8 cellular contexts compared by ENCODE assay signal in genomic region chr2:127885780-127886592, GRCh38. TPM values are rescaled to one million over a fixed set of nuclear protein-coding genes. Genes with fewer than 3 reads are reported as not detected.
DNase-seq lines count a peak whose midpoint lies in the region; ATAC-seq and TF ChIP-seq lines count a peak whose summit lies in the region.
"Not testable (repeated sequence)": the region's sequence is repeated elsewhere in the genome, so short reads cannot be mapped to it uniquely, and the experiment has no call there.

TSS of gene AMMECR1L (minus strand) at chr2:127885956. CDS start at chr2:127874234, 11,722 bp downstream.

- H3K36me3 Mint-ChIP-seq in GM23338 (ENCODE audit: low read depth), result peaks cover 36% of the 10 kb centered on the region
- H3K36me3 Mint-ChIP-seq in natural killer cell, result not testable (repeated sequence)
- peaks cover 38% of the 10 kb centered on the region for H3K36me3 Mint-ChIP-seq in stimulated activated effector memory CD8-positive, alpha-beta T cell treated with anti-CD3 and anti-CD28 coated beads, Interleukin-12 subunit alpha, Interleukin-12 subunit beta, amount 100 ng/mL, for 72 hours

- H3K27ac Mint-ChIP-seq in GM23338 (peak within 1 kb of the TSS; percentile 72; the same call in 1 of the 2 replicates), natural killer cell (peak within 1 kb of the TSS; percentile 89 to 90)
- H3K27ac Mint-ChIP-seq in stimulated activated effector memory CD8-positive, alpha-beta T cell treated with anti-CD3 and anti-CD28 coated beads, Interleukin-12 subunit alpha, Interleukin-12 subunit beta, amount 100 ng/mL, for 72 hours, result peak within 1 kb of the TSS; percentile 96

- POLR2A ChIA-PET in SK-N-SH (lab: Yijun Ruan, JAX), result not testable (repeated sequence)

- TF ChIP-seq EP300 in SK-N-SH (IDR thresholded peaks at IDR 0.05; ENCODE audit: borderline replicate concordance in 1 of 2, low read depth in 1 of 2, low read length in 1 of 2), result not testable (repeated sequence)

- H3K79me2 ChIP-seq in GM23338 (replicated peaks; ENCODE audit: insufficient read depth) (peaks cover 56% of the 10 kb centered on the region), SK-N-SH (ENCODE audit: insufficient read depth) (peaks cover 58% of the 10 kb centered on the region)

- H3K4me1 Mint-ChIP-seq in GM23338, result peaks cover 25% of the 10 kb centered on the region
- peaks cover 24 to 27% of the 10 kb centered on the region in 2 donors for H3K4me1 Mint-ChIP-seq in natural killer cell
- peaks cover 25% of the 10 kb centered on the region for H3K4me1 Mint-ChIP-seq in stimulated activated effector memory CD8-positive, alpha-beta T cell treated with anti-CD3 and anti-CD28 coated beads, Interleukin-12 subunit alpha, Interleukin-12 subunit beta, amount 100 ng/mL, for 72 hours

- peaks cover 11% of the 10 kb centered on the region; the same call in 1 of the 2 replicates for H3F3A ChIP-seq in GM23338 (replicated peaks; ENCODE audit: low read depth)
- H3F3A ChIP-seq in SK-N-SH (replicated peaks; ENCODE audit: insufficient read depth), result not testable (repeated sequence)

- not testable (repeated sequence) for H3K9me3 ChIP-seq in KOPT-K1 (ENCODE audit: insufficient read depth, low read length, poor library complexity, severe bottlenecking); SK-N-SH

- H4K20me1 ChIP-seq in GM23338 (replicated peaks; ENCODE audit: insufficient read depth) (peaks cover 21% of the 10 kb centered on the region), SK-N-SH (ENCODE audit: insufficient read depth) (peaks cover 38% of the 10 kb centered on the region)

- H3K27ac ChIP-seq in GM23338 (ENCODE audit: low read depth) (peak within 1 kb of the TSS; percentile 79; the same call in 1 of the 2 replicates), KOPT-K1 (ENCODE audit: low read depth, low read length, poor library complexity, severe bottlenecking) (peak within 1 kb of the TSS; percentile 62), SK-N-SH (ENCODE audit: low read depth in 2 of 2, low read length in 1 of 2) (peak within 1 kb of the TSS; percentile 79 to 82)

- TF ChIP-seq RAD21 in SK-N-SH (IDR thresholded peaks at IDR 0.05; ENCODE audit: low read length), result not testable (repeated sequence)

- not testable (repeated sequence) for H3K9me2 ChIP-seq in GM23338 (ENCODE audit: insufficient read depth); SK-N-SH

- TF ChIP-seq CTCF in GM23338 (conservative IDR thresholded peaks at IDR 0.05; ENCODE audit: low read depth in 2 of 2); SK-N-SH (IDR thresholded peaks at IDR 0.05); natural killer cell (IDR thresholded peaks at IDR 0.05): not testable (repeated sequence)

- peak within 1 kb of the TSS; percentile 92 for H3K4me2 ChIP-seq in GM23338
- peak within 1 kb of the TSS; percentile 81 for H3K4me2 ChIP-seq in SK-N-SH

- ATAC-seq in GM23338 (peak; percentile 88), natural killer cell (peak; percentile 83 to 93 (median 88))
- peak; percentile 95 for ATAC-seq in stimulated activated effector memory CD8-positive, alpha-beta T cell treated with anti-CD3 and anti-CD28 coated beads, Interleukin-12 subunit alpha, Interleukin-12 subunit beta, amount 100 ng/mL, for 72 hours

- H3K9me3 Mint-ChIP-seq in GM23338; natural killer cell; stimulated activated effector memory CD8-positive, alpha-beta T cell treated with anti-CD3 and anti-CD28 coated beads, Interleukin-12 subunit alpha, Interleukin-12 subunit beta, amount 100 ng/mL, for 72 hours: not testable (repeated sequence)

- intact Hi-C loops in natural killer cell (cut with micrococcal nuclease), result not testable (repeated sequence)

- not testable (repeated sequence) for H3K27me3 ChIP-seq in GM23338 (ENCODE audit: insufficient read depth); SK-N-SH (ENCODE audit: insufficient read depth)

- H3K4me3 ChIP-seq in GM23338, result peak within 1 kb of the TSS; percentile 72
- peak within 1 kb of the TSS; percentile 50 to 72 for H3K4me3 ChIP-seq in SK-N-SH (ENCODE audit: low read depth in 2 of 2, low read length in 1 of 2)

- CTCF ChIA-PET in SK-N-SH (lab: Yijun Ruan, JAX), result not testable (repeated sequence)

- DNase-seq in Daoy (ENCODE audit: low read depth) (peak; percentile 71), GM23338 (ENCODE audit: low spot score) (peak; percentile 75), SK-N-SH (peak; percentile 79), fibroblast of the conjunctiva (ENCODE audit: low read depth) (peak; percentile 23), natural killer cell (peak; percentile 79)
- peak; percentile 54 for DNase-seq in activated gamma-delta T cell treated with anti-CD3 and anti-CD28 coated beads, Interleukin-2, amount 50 U/mL, for 16 hours (ENCODE audit: low read depth)
- DNase-seq in stimulated activated effector memory CD8-positive, alpha-beta T cell treated with anti-CD3 and anti-CD28 coated beads, Interleukin-12 subunit alpha, Interleukin-12 subunit beta, amount 100 ng/mL, for 72 hours (ENCODE audit: low spot score in 2 of 2), result peak; percentile 68 to 88

- peaks cover 24% of the 10 kb centered on the region for H3K4me1 ChIP-seq in GM23338 (ENCODE audit: insufficient read depth)
- H3K4me1 ChIP-seq in SK-N-SH (ENCODE audit: control insufficient read depth in 1 of 2, insufficient read depth in 2 of 2, low read depth in 1 of 2, low read length in 1 of 2), result peaks cover 10 to 22% of the 10 kb centered on the region in 2 experiments; a peak in 2 of 4 replicates

- H3K36me3 ChIP-seq in GM23338 (ENCODE audit: insufficient read depth), result peaks cover 11% of the 10 kb centered on the region
- peaks cover 32% of the 10 kb centered on the region for H3K36me3 ChIP-seq in KOPT-K1 (ENCODE audit: insufficient read depth, low read length)
- peaks cover 21 to 22% of the 10 kb centered on the region in 2 experiments for H3K36me3 ChIP-seq in SK-N-SH (replicated peaks in 1 of 2; ENCODE audit: control insufficient read depth in 1 of 2, insufficient read depth in 2 of 2, low read length in 1 of 2)

- no CpG with 5 or more reads among the region's 85 CpGs for WGBS in SK-N-SH (ENCODE audit: low lambda C conversion rate)

- H3K27me3 Mint-ChIP-seq in GM23338 (ENCODE audit: insufficient read depth, low read depth, poor library complexity); natural killer cell (ENCODE audit: low read depth in 2 of 2): not testable (repeated sequence)

- not testable (repeated sequence) for H2AFZ ChIP-seq in GM23338
- H2AFZ ChIP-seq in SK-N-SH (ENCODE audit: low read depth), result peak within 1 kb of the TSS; percentile 24; the same call in 1 of the 2 replicates

- peak within 1 kb of the TSS; percentile 94 for H3K4me3 Mint-ChIP-seq in GM23338
- peak within 1 kb of the TSS; percentile 94 for H3K4me3 Mint-ChIP-seq in natural killer cell
- H3K4me3 Mint-ChIP-seq in stimulated activated effector memory CD8-positive, alpha-beta T cell treated with anti-CD3 and anti-CD28 coated beads, Interleukin-12 subunit alpha, Interleukin-12 subunit beta, amount 100 ng/mL, for 72 hours, result peak within 1 kb of the TSS; percentile 96

- peak within 1 kb of the TSS; percentile 81 for H3K9ac ChIP-seq in SK-N-SH

TF ChIP-seq in GM23338, 12 proteins besides CTCF, POLR2A, EP300 and RAD21:
- TF ChIP-seq POLR2AphosphoS5 (IDR thresholded peaks at IDR 0.05; ENCODE audit: low read depth), result peak; percentile 64; the same call in 1 of the 2 replicates
- peak; percentile 19; the same call in 1 of the 2 replicates for TF ChIP-seq ETS1 (IDR thresholded peaks at IDR 0.05)
- TF ChIP-seq CREB1 (CRISPR knock-in tag; IDR thresholded peaks at IDR 0.05; ENCODE audit: low read depth), result peak; percentile 34; the same call in 1 of the 2 replicates

TF ChIP-seq in SK-N-SH, 30 proteins besides CTCF, POLR2A, EP300 and RAD21:
- TF ChIP-seq GABPA (IDR thresholded peaks at IDR 0.05; ENCODE audit: low read depth) (0 out of 2 replicates have a peak, but pooled peaks have one; percentile 5), USF1 (IDR thresholded peaks at IDR 0.05; ENCODE audit: borderline replicate concordance, low read depth) (peak; percentile 75)

RNA-seq across cellular contexts. Expression of gene AMMECR1L, which starts in this region (rescaled TPM):
- 11.9 and 12.1 TPM in 2 replicates for total RNA-seq in Daoy (2014; rRNA removed; shearing (Covaris generic))
- 17.7 and 20.5 TPM in 2 replicates for total RNA-seq in GM23338 (2014; rRNA removed; shearing (Covaris generic))
- polyA plus RNA-seq in GM23338 (2016; fragmentation: Nextera tagmentation; extraction: Ambion mirVana) (7.8 and 7.9 TPM in 2 replicates), SK-N-SH (2012; rRNA removed) (11.0 and 12.6 TPM in 2 replicates)
- polyA plus RNA-seq in SK-N-SH (2012; cell fraction: cytosol; rRNA removed), result 11.5 and 13.0 TPM in 2 replicates
- 15.1 and 21.9 TPM in 2 replicates for polyA plus RNA-seq in SK-N-SH (2012; cell fraction: nucleus; rRNA removed)
- total RNA-seq in natural killer cell, result 10 to 100 TPM; 12.0 to 17.3 (median 13.6) TPM

Comparison
In these comparisons a context has a peak if more than half of its experiments do, and no peak if none do; other contexts are left out.
1. Peak in every context shown above with its lines: DNase-seq, ATAC-seq, H3K4me3 ChIP-seq and H3K27ac ChIP-seq.
2. DNase-seq: peak in every context shown above with its lines; median percentile 79 in SK-N-SH; 79 in natural killer cell; 78 in stimulated activated effector memory CD8-positive, alpha-beta T cell treated with anti-CD3 and anti-CD28 coated beads, Interleukin-12 subunit alpha, Interleukin-12 subunit beta, amount 100 ng/mL, for 72 hours; 75 in GM23338; 71 in Daoy; 54 in activated gamma-delta T cell treated with anti-CD3 and anti-CD28 coated beads, Interleukin-2, amount 50 U/mL, for 16 hours; 23 in fibroblast of the conjunctiva.